ENCODE assay signal across 30 cellular contexts in genomic region chr18:69523582-69523981, GRCh38.
"Had no signal": no experiment of that assay in that cellular context is flagged by ENCODE, and none has a peak within 500 bp of the region (broad histone marks: within the 10 kb centered on the region; RNA-seq: fewer than 3 reads in every experiment).

No MANE protein-coding gene starts in this region.

- H3K9ac ChIP-seq: neural progenitor cell, parathyroid adenoma had no signal

- H3K9me3 ChIP-seq: ovary, psoas muscle, suprapubic skin, testis, tibial artery, transverse colon, upper lobe of right lung, uterus had no signal

- H3K4me2 ChIP-seq: neural progenitor cell, smooth muscle cell had no signal

- ATAC-seq: naive thymus-derived CD8-positive, alpha-beta T cell; natural killer cell treated with Interleukin-12 subunit alpha and Interleukin-12 subunit beta and Interleukin-15 and Interleukin-18, amount 100 ng/mL, for 72 hours; psoas muscle; right cardiac atrium; sciatic nerve; stimulated activated memory B cell treated with anti-CD40 and anti-IgM and Interleukin-4, amounts not matched to agents 10 μg/mL and 1 μg/mL and 100 μg/mL, for 72 hours; stimulated activated naive CD8-positive, alpha-beta T cell treated with anti-CD3 and anti-CD28 coated beads, Interleukin-15, amount 100 ng/mL, for 72 hours; stimulated activated naive CD8-positive, alpha-beta T cell treated with anti-CD3 and anti-CD28 coated beads, Interleukin-15, Interleukin-2, amounts not matched to agents 100 U/mL and 50 U/mL, for 24 hours; upper lobe of right lung had no signal

- DNase-seq: naive thymus-derived CD8-positive, alpha-beta T cell; nephron progenitor cell; occipital lobe; ovary; posterior cingulate gyrus; psoas muscle; right cardiac atrium; spleen; stimulated activated CD4-positive, alpha-beta T cell treated with anti-CD3 and anti-CD28 coated beads, Interleukin-12 subunit alpha, Interleukin-12 subunit beta, amount 100 ng/mL, for 4 hours; stimulated activated CD4-positive, alpha-beta T cell treated with anti-CD3 and anti-CD28 coated beads, Interleukin-1b, Interleukin-23, amount 100 ng/mL, for 48 hours; stimulated activated CD4-positive, alpha-beta T cell treated with anti-CD3 and anti-CD28 coated beads, Interleukin-4, amount 100 ng/mL, for 1 hour; stimulated activated CD4-positive, alpha-beta T cell treated with anti-CD3 and anti-CD28 coated beads, Interleukin-4, amount 100 ng/mL, for 4 hours; stimulated activated CD8-positive, alpha-beta memory T cell treated with anti-CD3 and anti-CD28 coated beads, Interleukin-4, amount 100 ng/mL, for 48 hours; stimulated activated naive CD4-positive, alpha-beta T cell; stimulated activated naive CD8-positive, alpha-beta T cell treated with anti-CD3 and anti-CD28 coated beads, Interleukin-15, amount 100 ng/mL, for 72 hours; stimulated activated naive CD8-positive, alpha-beta T cell treated with anti-CD3 and anti-CD28 coated beads, Interleukin-15, Interleukin-2, amounts not matched to agents 100 U/mL and 50 U/mL, for 24 hours; substantia nigra; testis; tibial artery; transverse colon; upper lobe of right lung; uterus had no signal

- H3K79me2 ChIP-seq: parathyroid adenoma had no signal

- H3K27ac ChIP-seq: neural progenitor cell, ovary, parathyroid adenoma, psoas muscle, skin epidermis, spleen, suprapubic skin, testis, tibial artery, transverse colon, upper lobe of right lung, uterus had no signal

- H3K4me1 ChIP-seq: neural progenitor cell, parathyroid adenoma, psoas muscle, spleen, suprapubic skin, testis, transverse colon, upper lobe of right lung, uterus had no signal

- H2AFZ ChIP-seq: neural progenitor cell, parathyroid adenoma had no signal

- H3K4me3 ChIP-seq: neural progenitor cell, ovary, psoas muscle, skin epidermis, smooth muscle cell, spleen, suprapubic skin, testis, tibial artery, transverse colon, upper lobe of right lung, uterus had no signal

- H3K27me3 ChIP-seq: neural progenitor cell, ovary, spleen, suprapubic skin, testis, tibial artery, transverse colon, upper lobe of right lung, uterus had no signal

- H3K36me3 ChIP-seq: neural progenitor cell, ovary, spleen, suprapubic skin, tibial artery, transverse colon, upper lobe of right lung, uterus had no signal
